ENCODE assay signal across 16 cellular contexts in genomic region chr6:158229823-158230222, GRCh38.
DNase-seq lines count a peak whose midpoint lies in the region; ATAC-seq and TF ChIP-seq lines count a peak whose summit lies in the region.
"Had no signal": no experiment of that assay in that cellular context is flagged by ENCODE, and none has a peak within 500 bp of the region (broad histone marks: within the 10 kb centered on the region; RNA-seq: fewer than 3 reads in every experiment).

No MANE protein-coding gene starts in this region.

- peak overlapping the region in 5 of 7 donors; percentile 29 to 77 (median 47) for H3K4me3 Mint-ChIP-seq in CD8-positive, alpha-beta memory T cell
- H3K4me3 Mint-ChIP-seq in activated T-helper 2 cell treated with anti-CD3 and anti-CD28 coated beads, Interferon-gamma antibody, Interleukin-2, Interleukin-4, amounts not matched to agents 10 μg/mL and 5 μg/mL and 100 μg/mL, durations not matched to agents 14 hours and 24 hours and 36 hours (ENCODE audit: low read depth), result peak overlapping the region; percentile 2
- H3K4me3 Mint-ChIP-seq in immature natural killer cell (peak overlapping the region in 3 of 5 donors; percentile 5 to 33 (median 24)), neural progenitor cell (peak overlapping the region; percentile 48)

- peak overlapping the region in 1 of 8 donors; percentile 75 for H3K27ac Mint-ChIP-seq in CD8-positive, alpha-beta memory T cell
- no peak overlapping the region for H3K27ac Mint-ChIP-seq in activated T-helper 2 cell treated with anti-CD3 and anti-CD28 coated beads, Interferon-gamma antibody, Interleukin-2, Interleukin-4, amounts not matched to agents 10 μg/mL and 5 μg/mL and 100 μg/mL, durations not matched to agents 14 hours and 24 hours and 36 hours
- H3K27ac Mint-ChIP-seq in immature natural killer cell, result peak overlapping the region in 2 of 6 donors; percentile 17 to 53
- H3K27ac Mint-ChIP-seq in neural progenitor cell, result no peak overlapping the region

- TF ChIP-seq CTCF in neural progenitor cell (IDR thresholded peaks at IDR 0.05), result no peak

- no peak for DNase-seq in CD8-positive, alpha-beta memory T cell
- no peak for DNase-seq in activated T-helper 2 cell treated with anti-CD3 and anti-CD28 coated beads, Interferon-gamma antibody, Interleukin-2, Interleukin-4, amounts not matched to agents 10 μg/mL and 5 μg/mL and 100 μg/mL, durations not matched to agents 14 hours and 24 hours and 36 hours (ENCODE audit: low spot score)
- DNase-seq in immature natural killer cell (no peak), neural progenitor cell (ENCODE audit: low spot score) (no peak), HAP-1 (ENCODE audit: low spot score in 2 of 2) (no peak)
- DNase-seq in stimulated activated CD4-positive, alpha-beta T cell treated with anti-CD3 and anti-CD28 coated beads, Interleukin-4, amount 100 ng/mL, for 4 hours, result no peak
- DNase-seq in stimulated activated naive CD8-positive, alpha-beta T cell treated with anti-CD3 and anti-CD28 coated beads, Interleukin-15, Interleukin-2, amounts not matched to agents 100 U/mL and 50 U/mL, for 24 hours, result no peak
- DNase-seq: ACHN; BE2C; C1 segment of cervical spinal cord; Calu3; CD4-positive, alpha-beta memory T cell; DMS79 treated with DMSO at 0.1 percent for 48 hours; GF-D8; GOT3; H7 had no signal

- H3K27me3 ChIP-seq in CD8-positive, alpha-beta memory T cell (ENCODE audit: insufficient read depth, low read length, poor library complexity, severe bottlenecking), result no peaks in the 10 kb centered on the region
- H3K27me3 ChIP-seq in neural progenitor cell, result no peaks in the 10 kb centered on the region
- H3K27me3 ChIP-seq in HAP-1 (ENCODE audit: low read depth), result no peaks in the 10 kb centered on the region
- H3K27me3 ChIP-seq: BE2C had no signal

- H3K4me2 ChIP-seq in neural progenitor cell, result no peak overlapping the region

- CTCF ChIA-PET in CD8-positive, alpha-beta memory T cell (lab: Charles Lee), result interaction anchor here (1.6 kb wide), 1 partner anchor 9 kb away, joined by 5 read pairs; no protein-coding TSS in a partner anchor

- no peak overlapping the region for H3K27ac ChIP-seq in CD8-positive, alpha-beta memory T cell (ENCODE audit: low read depth, low read length)
- no peak overlapping the region for H3K27ac ChIP-seq in neural progenitor cell

- H4K20me1 ChIP-seq in neural progenitor cell (ENCODE audit: low read depth), result peaks cover 21% of the 10 kb centered on the region

- no peak overlapping the region for H2AFZ ChIP-seq in neural progenitor cell (replicated peaks)

- H3K4me1 ChIP-seq in CD8-positive, alpha-beta memory T cell (ENCODE audit: insufficient read depth, low read length), result peaks cover 24% of the 10 kb centered on the region
- peaks cover 16% of the 10 kb centered on the region for H3K4me1 ChIP-seq in neural progenitor cell
- H3K4me1 ChIP-seq in HAP-1, result peaks cover 9% of the 10 kb centered on the region; the same call in 1 of the 2 replicates
- H3K4me1 ChIP-seq: BE2C had no signal

- H3K4me3 ChIP-seq in CD8-positive, alpha-beta memory T cell (ENCODE audit: low read length), result no peak overlapping the region
- H3K4me3 ChIP-seq in neural progenitor cell (no peak overlapping the region), HAP-1 (no peak overlapping the region)

- peaks cover 0 to 10% (median 0%) of the 10 kb centered on the region in 3 donors for H3K36me3 Mint-ChIP-seq in CD8-positive, alpha-beta memory T cell
- H3K36me3 Mint-ChIP-seq in activated T-helper 2 cell treated with anti-CD3 and anti-CD28 coated beads, Interferon-gamma antibody, Interleukin-2, Interleukin-4, amounts not matched to agents 10 μg/mL and 5 μg/mL and 100 μg/mL, durations not matched to agents 14 hours and 24 hours and 36 hours (ENCODE audit: low read depth), result peaks cover 5% of the 10 kb centered on the region
- H3K36me3 Mint-ChIP-seq in immature natural killer cell, result no peaks in the 10 kb centered on the region
- H3K36me3 Mint-ChIP-seq in neural progenitor cell, result peaks cover 4% of the 10 kb centered on the region

- no peaks in the 10 kb centered on the region for H3K36me3 ChIP-seq in CD8-positive, alpha-beta memory T cell (ENCODE audit: insufficient read depth, low read length)
- H3K36me3 ChIP-seq in neural progenitor cell (no peaks in the 10 kb centered on the region), HAP-1 (replicated peaks) (no peaks in the 10 kb centered on the region)
- H3K36me3 ChIP-seq: BE2C had no signal

- H3K4me1 Mint-ChIP-seq in CD8-positive, alpha-beta memory T cell, result peaks cover 22 to 33% (median 26%) of the 10 kb centered on the region in 3 donors
- peaks cover 20% of the 10 kb centered on the region for H3K4me1 Mint-ChIP-seq in activated T-helper 2 cell treated with anti-CD3 and anti-CD28 coated beads, Interferon-gamma antibody, Interleukin-2, Interleukin-4, amounts not matched to agents 10 μg/mL and 5 μg/mL and 100 μg/mL, durations not matched to agents 14 hours and 24 hours and 36 hours (ENCODE audit: low read depth)
- peaks cover 23 to 29% of the 10 kb centered on the region in 2 donors for H3K4me1 Mint-ChIP-seq in immature natural killer cell
- H3K4me1 Mint-ChIP-seq in neural progenitor cell, result peaks cover 21% of the 10 kb centered on the region

- H3F3A ChIP-seq in neural progenitor cell (ENCODE audit: low read depth), result peaks cover 28% of the 10 kb centered on the region

- H3K9me3 Mint-ChIP-seq in CD8-positive, alpha-beta memory T cell, result no peaks in the 10 kb centered on the region
- H3K9me3 Mint-ChIP-seq in activated T-helper 2 cell treated with anti-CD3 and anti-CD28 coated beads, Interferon-gamma antibody, Interleukin-2, Interleukin-4, amounts not matched to agents 10 μg/mL and 5 μg/mL and 100 μg/mL, durations not matched to agents 14 hours and 24 hours and 36 hours, result no peaks in the 10 kb centered on the region
- H3K9me3 Mint-ChIP-seq in immature natural killer cell, result no peaks in the 10 kb centered on the region
- no peaks in the 10 kb centered on the region for H3K9me3 Mint-ChIP-seq in neural progenitor cell
- H3K9me3 Mint-ChIP-seq: CD4-positive, alpha-beta memory T cell had no signal

- POLR2A ChIA-PET in CD8-positive, alpha-beta memory T cell (lab: Charles Lee), result no interaction called here

- H3K9ac ChIP-seq in neural progenitor cell, result no peak overlapping the region

- in situ Hi-C loops in HAP-1 (cut with MboI; ENCODE audit: low sequenced_read_pairs), result loop anchor here (10.0 kb wide), 1 partner anchor 465 kb away; no protein-coding TSS in a partner anchor

- ATAC-seq in stimulated activated naive CD8-positive, alpha-beta T cell treated with anti-CD3 and anti-CD28 coated beads, Interleukin-15, Interleukin-2, amounts not matched to agents 100 U/mL and 50 U/mL, for 24 hours, result no peak

- H3K9me3 ChIP-seq in CD8-positive, alpha-beta memory T cell (ENCODE audit: low read length), result no peaks in the 10 kb centered on the region
- H3K9me3 ChIP-seq in neural progenitor cell (ENCODE audit: low read depth), result no peaks in the 10 kb centered on the region
- no peaks in the 10 kb centered on the region for H3K9me3 ChIP-seq in HAP-1
- H3K9me3 ChIP-seq: BE2C had no signal

- intact Hi-C loops in activated T-helper 2 cell treated with anti-CD3 and anti-CD28 coated beads, Interferon-gamma antibody, Interleukin-2, Interleukin-4, amounts not matched to agents 10 μg/mL and 5 μg/mL and 100 μg/mL, durations not matched to agents 14 hours and 24 hours and 36 hours (cut with micrococcal nuclease), result no loop called here

- no peaks in the 10 kb centered on the region for H3K27me3 Mint-ChIP-seq in CD8-positive, alpha-beta memory T cell
- peaks cover 11% of the 10 kb centered on the region for H3K27me3 Mint-ChIP-seq in activated T-helper 2 cell treated with anti-CD3 and anti-CD28 coated beads, Interferon-gamma antibody, Interleukin-2, Interleukin-4, amounts not matched to agents 10 μg/mL and 5 μg/mL and 100 μg/mL, durations not matched to agents 14 hours and 24 hours and 36 hours (ENCODE audit: low read depth)
- peaks cover 8 to 20% (median 16%) of the 10 kb centered on the region in 3 donors for H3K27me3 Mint-ChIP-seq in immature natural killer cell (ENCODE audit: low read depth in 3 of 3)
- peaks cover 6% of the 10 kb centered on the region for H3K27me3 Mint-ChIP-seq in neural progenitor cell (ENCODE audit: insufficient read depth, low read depth)
- H3K27me3 Mint-ChIP-seq: CD4-positive, alpha-beta memory T cell had no signal

- peaks cover 41% of the 10 kb centered on the region for H3K79me2 ChIP-seq in neural progenitor cell (ENCODE audit: low read depth)
